Comparison of ENCODE assay signal across 22 cellular contexts in the genomic region with DNA sequence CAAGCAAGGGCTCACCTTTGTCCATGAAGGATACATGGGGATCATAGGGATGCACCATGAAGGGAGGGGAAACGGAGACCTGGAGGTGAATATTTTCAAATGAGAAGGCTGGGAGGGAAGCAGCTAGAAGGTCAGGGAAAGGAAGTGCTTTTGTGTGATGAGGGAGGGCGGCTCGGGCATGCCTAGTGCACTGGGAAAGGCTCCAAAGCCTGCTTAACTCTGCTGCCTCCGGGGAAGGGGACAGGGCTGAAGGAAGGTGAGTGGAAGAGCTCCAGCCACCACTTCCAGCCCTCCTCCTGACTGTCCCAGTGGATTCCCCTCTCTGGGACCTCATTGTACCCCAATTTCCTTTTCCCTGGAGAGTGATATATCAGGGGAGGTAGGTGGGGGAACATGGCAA.
DNase-seq lines count a peak whose midpoint lies in the region; ATAC-seq and FAIRE-seq lines count a peak whose summit lies in the region.
"Had no signal": no experiment of that assay in that cellular context is flagged by ENCODE, and none has a peak within 500 bp of the region (broad histone marks: within the 10 kb centered on the region; RNA-seq: fewer than 3 reads in every experiment).

No MANE protein-coding gene starts in this region.

- H3K27ac Mint-ChIP-seq in activated T-helper 17 cell treated with anti-CD3 and anti-CD28 coated beads, Interleukin-2, amount 50 U/mL, for 72 hours, result no peak overlapping the region
- H3K27ac Mint-ChIP-seq: activated CD4-positive, alpha-beta memory T cell treated with anti-CD3 and anti-CD28 coated beads for 36 hours; activated naive CD4-positive, alpha-beta T cell treated with anti-CD3 and anti-CD28 coated beads, Interleukin-2, amount 50 U/mL, for 24 hours; dendritic cell treated with granulocyte-macrophage colony-stimulating factor and Interleukin-4, amounts not matched to agents 40 ng/mL and 50 ng/mL, for 4 days; immature natural killer cell had no signal

- no peaks in the 10 kb centered on the region for H3K4me1 Mint-ChIP-seq in activated T-helper 17 cell treated with anti-CD3 and anti-CD28 coated beads, Interleukin-2, amount 50 U/mL, for 72 hours
- H3K4me1 Mint-ChIP-seq: activated naive CD4-positive, alpha-beta T cell treated with anti-CD3 and anti-CD28 coated beads, Interleukin-2, amount 50 U/mL, for 24 hours; immature natural killer cell; naive thymus-derived CD4-positive, alpha-beta T cell had no signal

- DNase-seq in NCI-H2107 treated with DMSO at 0.1 percent for 48 hours (lab: John Stamatoyannopoulos, UW; ENCODE audit: unreplicated experiment) (peak; percentile 43), NCI-H2107 (lab: John Stamatoyannopoulos, UW) (no peak), NCI-H82 (lab: John Stamatoyannopoulos, UW) (peak; percentile 80), sciatic nerve (ENCODE audit: low spot score) (no peak), small intestine (no peak)
- DNase-seq: activated CD4-positive, alpha-beta memory T cell treated with anti-CD3 and anti-CD28 coated beads for 36 hours; activated T-cell treated with anti-CD3 and anti-CD28 coated beads, Interleukin-2, amount 50 U/mL, for 1 hour; esophagus squamous epithelium; immature natural killer cell; naive thymus-derived CD4-positive, alpha-beta T cell; NCI-H1417 treated with DMSO at 0.1 percent for 48 hours; psoas muscle; stimulated activated naive CD8-positive, alpha-beta T cell treated with anti-CD3 and anti-CD28 coated beads, Interleukin-15, Interleukin-2, amounts not matched to agents 100 U/mL and 50 U/mL, for 24 hours had no signal

- peaks cover 18% of the 10 kb centered on the region for H3K27me3 Mint-ChIP-seq in activated T-helper 17 cell treated with anti-CD3 and anti-CD28 coated beads, Interleukin-2, amount 50 U/mL, for 72 hours

- H3K9me3 Mint-ChIP-seq in activated T-helper 17 cell treated with anti-CD3 and anti-CD28 coated beads, Interleukin-2, amount 50 U/mL, for 72 hours, result no peaks in the 10 kb centered on the region
- H3K9me3 Mint-ChIP-seq: activated CD4-positive, alpha-beta memory T cell treated with anti-CD3 and anti-CD28 coated beads for 36 hours; activated naive CD4-positive, alpha-beta T cell treated with anti-CD3 and anti-CD28 coated beads, Interleukin-2, amount 50 U/mL, for 24 hours; dendritic cell treated with granulocyte-macrophage colony-stimulating factor and Interleukin-4, amounts not matched to agents 40 ng/mL and 50 ng/mL, for 4 days; immature natural killer cell had no signal

- H3K36me3 ChIP-seq in small intestine (ENCODE audit: control insufficient read depth in 2 of 2, insufficient read depth in 2 of 2, low read length in 2 of 2), result no peaks in the 10 kb centered on the region
- H3K36me3 ChIP-seq: BLaER1, brain microvascular endothelial cell, esophagus squamous epithelium had no signal

- H3K27me3 ChIP-seq in small intestine (ENCODE audit: control insufficient read depth in 2 of 2, insufficient read depth in 2 of 2, low read length in 2 of 2), result peaks cover 0 to 7% of the 10 kb centered on the region in 2 donors
- H3K27me3 ChIP-seq: BLaER1 had no signal

- no peak for FAIRE-seq in small intestine (lab: Jason Lieb, UNC)
- FAIRE-seq: RCC 7860 had no signal

- no peaks in the 10 kb centered on the region for H3K36me3 Mint-ChIP-seq in activated T-helper 17 cell treated with anti-CD3 and anti-CD28 coated beads, Interleukin-2, amount 50 U/mL, for 72 hours (ENCODE audit: low read depth)
- H3K36me3 Mint-ChIP-seq: activated CD4-positive, alpha-beta memory T cell treated with anti-CD3 and anti-CD28 coated beads for 36 hours; activated naive CD4-positive, alpha-beta T cell treated with anti-CD3 and anti-CD28 coated beads, Interleukin-2, amount 50 U/mL, for 24 hours; immature natural killer cell; naive thymus-derived CD4-positive, alpha-beta T cell had no signal

- 24 to 39% (median 31%) methylated on average over 4 of the region's 4 CpGs for WGBS in small intestine, 3 donors

- intact Hi-C loops in sciatic nerve (cut with DNase I), result no loop called here

- H3K27ac ChIP-seq in small intestine (ENCODE audit: low read depth in 1 of 2, low read length in 1 of 2), result no peak overlapping the region
- H3K27ac ChIP-seq: BLaER1, brain microvascular endothelial cell, esophagus squamous epithelium, KMS-11, psoas muscle had no signal

- peak; percentile 42 for ATAC-seq in esophagus mucosa
- peak; percentile 40 for ATAC-seq in sciatic nerve
- ATAC-seq in activated T-helper 17 cell treated with anti-CD3 and anti-CD28 coated beads, Interleukin-2, amount 50 U/mL, for 72 hours (replicated peaks), result no peak
- ATAC-seq in HG03095 (IDR thresholded peaks at IDR 0.05; ENCODE audit: unreplicated experiment), result no peak
- ATAC-seq: naive thymus-derived CD4-positive, alpha-beta T cell; stimulated activated naive CD8-positive, alpha-beta T cell treated with anti-CD3 and anti-CD28 coated beads, Interleukin-15, Interleukin-2, amounts not matched to agents 100 U/mL and 50 U/mL, for 24 hours had no signal

- H3K4me3 ChIP-seq in small intestine (ENCODE audit: low read depth in 1 of 2, low read length in 2 of 2), result no peak overlapping the region
- H3K4me3 ChIP-seq: BLaER1, esophagus squamous epithelium, psoas muscle had no signal

- H3K4me1 ChIP-seq in small intestine (ENCODE audit: control insufficient read depth in 2 of 2, insufficient read depth in 1 of 2, low read depth in 1 of 2, low read length in 1 of 2), result no peaks in the 10 kb centered on the region
- H3K4me1 ChIP-seq: BLaER1, psoas muscle had no signal

- no peak overlapping the region for H3K4me3 Mint-ChIP-seq in activated T-helper 17 cell treated with anti-CD3 and anti-CD28 coated beads, Interleukin-2, amount 50 U/mL, for 72 hours
- H3K4me3 Mint-ChIP-seq: activated CD4-positive, alpha-beta memory T cell treated with anti-CD3 and anti-CD28 coated beads for 36 hours; activated naive CD4-positive, alpha-beta T cell treated with anti-CD3 and anti-CD28 coated beads, Interleukin-2, amount 50 U/mL, for 24 hours; dendritic cell treated with granulocyte-macrophage colony-stimulating factor and Interleukin-4, amounts not matched to agents 40 ng/mL and 50 ng/mL, for 4 days; immature natural killer cell; naive thymus-derived CD4-positive, alpha-beta T cell had no signal

- H3K9me3 ChIP-seq in small intestine (ENCODE audit: control insufficient read depth, low read depth), result no peaks in the 10 kb centered on the region
- H3K9me3 ChIP-seq: BLaER1, esophagus squamous epithelium, psoas muscle had no signal

Comparison
In these comparisons a context has a peak if more than half of its experiments do, and no peak if none do; other contexts are left out.
1. DNase-seq: peak in NCI-H2107 treated with DMSO at 0.1 percent for 48 hours (single experiment) and NCI-H82 (single experiment); none in NCI-H2107 (single experiment), sciatic nerve (single experiment) and small intestine (single experiment).
2. ATAC-seq: peak in esophagus mucosa (single experiment) and sciatic nerve (single experiment); none in activated T-helper 17 cell treated with anti-CD3 and anti-CD28 coated beads, Interleukin-2, amount 50 U/mL, for 72 hours (single experiment) and HG03095 (single experiment).